ENCODE assay signal across 3 cellular contexts in the genomic region with DNA sequence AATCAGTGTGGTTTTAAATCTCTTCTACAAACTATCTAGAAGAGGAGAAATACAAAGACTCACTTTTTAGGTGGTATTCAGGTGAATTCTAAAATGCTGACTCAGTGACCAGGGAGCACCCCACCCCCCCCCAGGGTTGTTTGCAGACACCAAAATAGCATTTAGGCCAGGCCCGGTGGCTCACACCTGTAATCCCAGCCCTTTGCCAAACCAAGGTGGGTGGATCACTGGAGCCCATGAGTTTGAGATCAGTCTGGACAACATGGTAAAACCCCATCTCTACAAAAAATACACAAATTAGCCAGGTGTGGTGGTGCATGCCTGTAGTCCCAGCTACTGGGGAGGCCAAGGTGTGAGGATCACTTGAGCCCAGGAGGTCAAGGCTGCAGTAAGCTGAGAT.
TF ChIP-seq lines count a peak whose summit lies in the region.

No MANE protein-coding gene starts in this region.

TF ChIP-seq in A549, 52 proteins besides CTCF, POLR2A, EP300 and RAD21:
- TF ChIP-seq CHD4 (IDR thresholded peaks at IDR 0.05; ENCODE audit: borderline replicate concordance): no peak
- peak; percentile 37 for TF ChIP-seq MAFK (IDR thresholded peaks at IDR 0.05; ENCODE audit: partially characterized antibody)

TF ChIP-seq in IMR-90, 13 proteins besides CTCF, POLR2A, EP300 and RAD21:
- no peak for TF ChIP-seq BHLHE40 (IDR thresholded peaks at IDR 0.05; ENCODE audit: low read depth, low read length)
- TF ChIP-seq MAFK (IDR thresholded peaks at IDR 0.05; ENCODE audit: low read depth, low read length): peak; percentile 23; the same call in 1 of the 2 replicates
- no peak for TF ChIP-seq RCOR1 (IDR thresholded peaks at IDR 0.05; ENCODE audit: insufficient replicate concordance, low read length)
- no peak for TF ChIP-seq MAZ (IDR thresholded peaks at IDR 0.05; ENCODE audit: borderline replicate concordance, low read depth, low read length)

TF ChIP-seq in K562, 482 proteins besides CTCF, POLR2A, EP300 and RAD21:
- 0 out of 2 replicates have a peak, but pooled peaks have one; percentile 6 for TF ChIP-seq ZNF316 (IDR thresholded peaks at IDR 0.05)
- TF ChIP-seq ZNF76 (CRISPR knock-in tag; IDR thresholded peaks at IDR 0.05; ENCODE audit: borderline replicate concordance): no peak
